ENCODE assay signal across 10 cellular contexts in genomic region chr2:20618468-20618885, GRCh38. TPM values are rescaled to one million over a fixed set of nuclear protein-coding genes. Genes with fewer than 3 reads are reported as not detected.
DNase-seq lines count a peak whose midpoint lies in the region; ATAC-seq and TF ChIP-seq lines count a peak whose summit lies in the region.
"Had no signal": no experiment of that assay in that cellular context is flagged by ENCODE, and none has a peak within 500 bp of the region (broad histone marks: within the 10 kb centered on the region; RNA-seq: fewer than 3 reads in every experiment).

No MANE protein-coding gene starts in this region.

- H3K36me3 Mint-ChIP-seq in stimulated activated effector memory CD8-positive, alpha-beta T cell treated with anti-CD3 and anti-CD28 coated beads, Interleukin-12 subunit alpha, Interleukin-12 subunit beta, amount 100 ng/mL, for 72 hours, result peaks cover 18% of the 10 kb centered on the region

- DNase-seq in NCI-H460 (ENCODE audit: extremely low read depth, low read depth) (peak; percentile 68), suprapubic skin (ENCODE audit: low spot score in 2 of 2) (peak in 1 of 2 donors; percentile 76)
- no peak for DNase-seq in NK-92 treated with Interleukin-12 subunit alpha and Interleukin-12 subunit beta, amount 100 ng/mL, for 24 hours (lab: John Stamatoyannopoulos, UW)
- DNase-seq in stimulated activated effector memory CD8-positive, alpha-beta T cell treated with anti-CD3 and anti-CD28 coated beads, Interleukin-12 subunit alpha, Interleukin-12 subunit beta, amount 100 ng/mL, for 72 hours (ENCODE audit: low spot score in 2 of 2), result no peak
- DNase-seq: DND-41; stimulated activated CD4-positive, alpha-beta T cell treated with anti-CD3 and anti-CD28 coated beads, Interleukin-12 subunit alpha, Interleukin-12 subunit beta, amount 100 ng/mL, for 4 hours had no signal

- H3K9me3 ChIP-seq in duodenal mucosa (ENCODE audit: control insufficient read depth in 1 of 2, low read length in 2 of 2) (no peaks in the 10 kb centered on the region), mesodermal cell (ENCODE audit: control insufficient read depth, low read length) (no peaks in the 10 kb centered on the region), suprapubic skin (no peaks in the 10 kb centered on the region)

- H3K4me1 ChIP-seq in duodenal mucosa (ENCODE audit: control insufficient read depth in 1 of 2, insufficient read depth in 2 of 2, low read length in 2 of 2) (peaks cover 41 to 43% of the 10 kb centered on the region in 2 donors), mesodermal cell (ENCODE audit: control insufficient read depth, insufficient read depth, low read length, poor library complexity, severe bottlenecking) (peaks cover 38% of the 10 kb centered on the region), suprapubic skin (peaks cover 84% of the 10 kb centered on the region)

- H3K27ac ChIP-seq in duodenal mucosa (ENCODE audit: low read depth, low read length) (peak overlapping the region; percentile 83), mesodermal cell (ENCODE audit: low read depth, low read length, severe bottlenecking) (peak overlapping the region; percentile 29), suprapubic skin (peak overlapping the region; percentile 90)

- TF ChIP-seq POLR2A in suprapubic skin (IDR thresholded peaks at IDR 0.05), result no peak

- no peak for TF ChIP-seq EP300 in suprapubic skin (IDR thresholded peaks at IDR 0.05)

- ATAC-seq in esophagus mucosa, result no peak
- no peak for ATAC-seq in HG03025 (IDR thresholded peaks at IDR 0.05; ENCODE audit: low FRiP score, unreplicated experiment)
- no peak for ATAC-seq in stimulated activated effector memory CD8-positive, alpha-beta T cell treated with anti-CD3 and anti-CD28 coated beads, Interleukin-12 subunit alpha, Interleukin-12 subunit beta, amount 100 ng/mL, for 72 hours

- no peak for TF ChIP-seq CTCF in suprapubic skin (IDR thresholded peaks at IDR 0.05)

- H3K36me3 ChIP-seq in duodenal mucosa (ENCODE audit: control insufficient read depth in 1 of 2, insufficient read depth in 2 of 2, low read length in 2 of 2) (peaks cover 2 to 24% of the 10 kb centered on the region in 2 donors), mesodermal cell (ENCODE audit: control insufficient read depth, insufficient read depth, low read length) (peaks cover 23% of the 10 kb centered on the region), suprapubic skin (peaks cover 30% of the 10 kb centered on the region)

- H3K4me1 Mint-ChIP-seq in stimulated activated effector memory CD8-positive, alpha-beta T cell treated with anti-CD3 and anti-CD28 coated beads, Interleukin-12 subunit alpha, Interleukin-12 subunit beta, amount 100 ng/mL, for 72 hours, result peaks cover 6% of the 10 kb centered on the region

- 87 to 97% methylated on average over 3 to 9 of the region's 10 CpGs for WGBS in mesodermal cell (ENCODE audit: insufficient coverage in 2 of 2), 2 experiments
- 69% methylated on average over 10 of the region's 10 CpGs for WGBS in suprapubic skin

- H3K9ac ChIP-seq in duodenal mucosa (ENCODE audit: low read depth in 1 of 2, low read length in 2 of 2), result peak overlapping the region in 1 of 2 donors; percentile 54

- no peak overlapping the region for H3K4me3 Mint-ChIP-seq in stimulated activated effector memory CD8-positive, alpha-beta T cell treated with anti-CD3 and anti-CD28 coated beads, Interleukin-12 subunit alpha, Interleukin-12 subunit beta, amount 100 ng/mL, for 72 hours

- no peaks in the 10 kb centered on the region for H3K27me3 ChIP-seq in duodenal mucosa (ENCODE audit: control insufficient read depth in 1 of 2, insufficient read depth in 2 of 2, low read length in 2 of 2)
- H3K27me3 ChIP-seq in suprapubic skin, result no peaks in the 10 kb centered on the region

- H3K9me3 Mint-ChIP-seq in stimulated activated effector memory CD8-positive, alpha-beta T cell treated with anti-CD3 and anti-CD28 coated beads, Interleukin-12 subunit alpha, Interleukin-12 subunit beta, amount 100 ng/mL, for 72 hours, result no peaks in the 10 kb centered on the region

- H3K4me3 ChIP-seq in duodenal mucosa (ENCODE audit: low read depth in 1 of 2, low read length in 2 of 2) (no peak overlapping the region), mesodermal cell (ENCODE audit: extremely low read depth, insufficient read depth, low read length, poor library complexity, severe bottlenecking) (no peak overlapping the region), suprapubic skin (no peak overlapping the region)

- H3K27ac Mint-ChIP-seq in stimulated activated effector memory CD8-positive, alpha-beta T cell treated with anti-CD3 and anti-CD28 coated beads, Interleukin-12 subunit alpha, Interleukin-12 subunit beta, amount 100 ng/mL, for 72 hours, result no peak overlapping the region

RNA-seq across cellular contexts. Expression of gene HS1BP3, which starts 32.4 kb away (rescaled TPM):
- 34.5 TPM in 2 replicates for total RNA-seq in NCI-H460 (2014; rRNA removed; shearing (Covaris generic))
- 17.1 and 31.3 TPM in 2 replicates for polyA plus RNA-seq in NCI-H460 (2014; cell fraction: nucleus; rRNA removed)
- 22.0 TPM for polyA plus RNA-seq in mesodermal cell (2013, experiment 1 of 2)
- 18.7 TPM for polyA plus RNA-seq in mesodermal cell (2013, experiment 2 of 2)
- total RNA-seq in suprapubic skin (10 to 100 TPM; 23.3 to 38.2 (median 34.2) TPM), esophagus mucosa (12.4 TPM)

RNA-seq across cellular contexts. Expression of gene GDF7, which starts 48.5 kb away (rescaled TPM):
- total RNA-seq in NCI-H460 (2014; rRNA removed; shearing (Covaris generic)), result under 0.01 TPM in 1 of 2 replicates, not detected in the other
- 0.04 TPM in 1 of 2 replicates, not detected in the other for polyA plus RNA-seq in NCI-H460 (2014; cell fraction: nucleus; rRNA removed)
- 1.9 TPM for polyA plus RNA-seq in mesodermal cell (2013, experiment 1 of 2)
- 3.3 TPM for polyA plus RNA-seq in mesodermal cell (2013, experiment 2 of 2)
- total RNA-seq in suprapubic skin (1 to 10 TPM; 1.9 to 3.1 (median 2.4) TPM), esophagus mucosa (0.32 TPM)

Comparison
In these comparisons a context has a peak if more than half of its experiments do, and no peak if none do; other contexts are left out.
1. H3K27ac ChIP-seq: peak in every context shown above with its lines; median percentile 90 in suprapubic skin; 83 in duodenal mucosa; 29 in mesodermal cell.